ENCODE assay signal across 9 cellular contexts in the genomic region with DNA sequence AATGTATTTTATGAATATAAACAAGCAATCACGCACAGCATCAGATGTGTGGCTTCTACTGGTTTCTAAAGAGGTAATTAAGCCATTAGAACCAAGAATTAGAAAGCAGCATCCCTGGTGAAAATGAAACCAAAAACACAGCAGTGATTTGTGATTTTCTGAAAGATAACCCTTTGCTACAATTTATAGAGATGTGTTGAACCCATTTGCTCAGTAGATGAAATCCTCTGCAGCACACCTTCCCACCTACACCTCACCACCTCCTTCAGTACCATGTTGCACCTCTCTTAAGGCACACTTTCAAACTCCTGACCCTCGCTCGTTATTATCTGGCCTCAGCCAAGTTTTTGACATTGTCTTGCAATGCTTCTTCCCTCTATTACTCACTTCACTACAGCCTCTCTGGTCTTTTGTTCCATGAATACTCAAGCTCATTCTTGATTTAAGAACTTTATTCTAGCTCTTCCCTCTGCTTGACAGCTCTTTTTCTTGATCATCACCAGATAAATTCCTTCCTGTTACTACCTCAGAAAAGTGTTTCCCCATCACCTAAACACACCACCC.
DNase-seq lines count a peak whose midpoint lies in the region; ATAC-seq and TF ChIP-seq lines count a peak whose summit lies in the region.
"Had no signal": no experiment of that assay in that cellular context is flagged by ENCODE, and none has a peak within 500 bp of the region (broad histone marks: within the 10 kb centered on the region; RNA-seq: fewer than 3 reads in every experiment).

No MANE protein-coding gene starts in this region.

- peak; percentile 56 to 71 for ATAC-seq in activated CD4-positive, CD25-positive, alpha-beta regulatory T cell treated with anti-CD3 and anti-CD28 coated beads, Interleukin-2, amount 50 U/mL, for 24 hours
- ATAC-seq in HG03097 (IDR thresholded peaks at IDR 0.05; ENCODE audit: low FRiP score, unreplicated experiment), result peak; percentile 26
- ATAC-seq in stimulated activated effector memory CD8-positive, alpha-beta T cell treated with anti-CD3 and anti-CD28 coated beads, Interleukin-12 subunit alpha, Interleukin-12 subunit beta, amount 100 ng/mL, for 72 hours, result peak; percentile 67
- no peak for ATAC-seq in GM21381 (IDR thresholded peaks at IDR 0.05; ENCODE audit: unreplicated experiment)

- peaks cover 36% of the 10 kb centered on the region for H3K4me1 Mint-ChIP-seq in stimulated activated effector memory CD8-positive, alpha-beta T cell treated with anti-CD3 and anti-CD28 coated beads, Interleukin-12 subunit alpha, Interleukin-12 subunit beta, amount 100 ng/mL, for 72 hours

- no peak overlapping the region for H3K27ac Mint-ChIP-seq in stimulated activated effector memory CD8-positive, alpha-beta T cell treated with anti-CD3 and anti-CD28 coated beads, Interleukin-12 subunit alpha, Interleukin-12 subunit beta, amount 100 ng/mL, for 72 hours

- peak overlapping the region; percentile 31 for H3K4me3 Mint-ChIP-seq in stimulated activated effector memory CD8-positive, alpha-beta T cell treated with anti-CD3 and anti-CD28 coated beads, Interleukin-12 subunit alpha, Interleukin-12 subunit beta, amount 100 ng/mL, for 72 hours

- H3K4me3 ChIP-seq in choroid plexus epithelial cell (ENCODE audit: low read depth, low read length), result peak overlapping the region; percentile 14
- H3K4me3 ChIP-seq: BLaER1 had no signal

- H3K9me3 Mint-ChIP-seq in stimulated activated effector memory CD8-positive, alpha-beta T cell treated with anti-CD3 and anti-CD28 coated beads, Interleukin-12 subunit alpha, Interleukin-12 subunit beta, amount 100 ng/mL, for 72 hours, result no peaks in the 10 kb centered on the region

- no peak for TF ChIP-seq CTCF in choroid plexus epithelial cell (conservative IDR thresholded peaks at IDR 0.05; ENCODE audit: low read depth, low read length)

- H3K36me3 Mint-ChIP-seq in stimulated activated effector memory CD8-positive, alpha-beta T cell treated with anti-CD3 and anti-CD28 coated beads, Interleukin-12 subunit alpha, Interleukin-12 subunit beta, amount 100 ng/mL, for 72 hours, result peaks cover 13% of the 10 kb centered on the region

- DNase-seq in activated CD4-positive, CD25-positive, alpha-beta regulatory T cell treated with anti-CD3 and anti-CD28 coated beads, Interleukin-2, amount 50 U/mL, for 72 hours, result no peak
- DNase-seq in choroid plexus epithelial cell (ENCODE audit: low read depth) (no peak), islet precursor cell (no peak), NCI-H187 (lab: John Stamatoyannopoulos, UW) (no peak)
- no peak for DNase-seq in stimulated activated effector memory CD8-positive, alpha-beta T cell treated with anti-CD3 and anti-CD28 coated beads, Interleukin-12 subunit alpha, Interleukin-12 subunit beta, amount 100 ng/mL, for 72 hours (ENCODE audit: low spot score in 2 of 2)
